Comparison of ENCODE assay signal across 23 cellular contexts in genomic region chr3:67383379-67383778, GRCh38.
"Had no signal": no experiment of that assay in that cellular context is flagged by ENCODE, and none has a peak within 500 bp of the region (broad histone marks: within the 10 kb centered on the region; RNA-seq: fewer than 3 reads in every experiment).

No MANE protein-coding gene starts in this region.

- H3K4me1 ChIP-seq: SJSA1 had no signal

- H3K9me3 ChIP-seq: MG63, SJSA1 had no signal

- ATAC-seq: HepG2 had no signal

- H3K4me3 ChIP-seq: MG63, SJSA1, SK-N-MC had no signal

- H3K36me3 ChIP-seq: MG63, SJSA1 had no signal

- H3K27me3 ChIP-seq: MG63, SJSA1 had no signal

- DNase-seq: IMR-90, Karpas-422, KG1, MG63, NCI-H1092, NCI-H1105 treated with DMSO at 0.1 percent for 48 hours, NCI-H1417 treated with DMSO at 0.1 percent for 48 hours, NCI-H146, NCI-H1694 treated with DMSO at 0.1 percent for 48 hours, NCI-H2029, NCI-H2081 treated with DMSO at 0.1 percent for 48 hours, NCI-H2171, NCI-H226, NCI-H510A, NCI-H524 treated with DMSO at 0.1 percent for 48 hours, NCI-H82, Right ventricle myocardium superior, RPMI8226, SIG-M5, SW 1271 had no signal

- H3K27ac ChIP-seq: SJSA1, SK-N-MC had no signal
